In genomic region chr20:40612247-40612646, GRCh38 we compare ENCODE assay signal across 35 cellular contexts.
"Had no signal": no experiment of that assay in that cellular context is flagged by ENCODE, and none has a peak within 500 bp of the region (broad histone marks: within the 10 kb centered on the region; RNA-seq: fewer than 3 reads in every experiment).

No MANE protein-coding gene starts in this region.

- H3K36me3 ChIP-seq: MG63 had no signal

- H3K4me3 ChIP-seq: MG63 had no signal

- H3K9me3 ChIP-seq: MG63 had no signal

- DNase-seq: Karpas-422, Kasumi-1, MG63, MM.1S, MV-4-11, NCI-H1048, NCI-H1092, NCI-H1092 treated with DMSO at 0.1 percent for 48 hours, NCI-H1105, NCI-H1105 treated with DMSO at 0.1 percent for 48 hours, NCI-H1417, NCI-H1417 treated with DMSO at 0.1 percent for 48 hours, NCI-H1436, NCI-H1436 treated with DMSO at 0.1 percent for 48 hours, NCI-H146, NCI-H1694, NCI-H1694 treated with DMSO at 0.1 percent for 48 hours, NCI-H187, NCI-H187 treated with DMSO at 0.1 percent for 48 hours, NCI-H1930, NCI-H2029, NCI-H2029 treated with DMSO at 0.1 percent for 48 hours, NCI-H2081, NCI-H2081 treated with DMSO at 0.1 percent for 48 hours, NCI-H2107, NCI-H2171, NCI-H2171 treated with DMSO at 0.1 percent for 48 hours, NCI-H2227 treated with DMSO at 0.1 percent for 48 hours, NCI-H226, NCI-H345, NCI-H446, NCI-H446 treated with DMSO at 0.1 percent for 48 hours, NCI-H510A, NCI-H510A treated with DMSO at 0.1 percent for 48 hours, NCI-H524 had no signal
